In genomic region chr18:78422336-78422735, GRCh38 we compare ENCODE assay signal across 21 cellular contexts.
DNase-seq lines count a peak whose midpoint lies in the region; ATAC-seq and TF ChIP-seq lines count a peak whose summit lies in the region.
"Had no signal": no experiment of that assay in that cellular context is flagged by ENCODE, and none has a peak within 500 bp of the region (broad histone marks: within the 10 kb centered on the region; RNA-seq: fewer than 3 reads in every experiment).

No MANE protein-coding gene starts in this region.

- WGBS in heart left ventricle, 4 donors, result 61 to 72% (median 68%) methylated on average over 7 of the region's 7 CpGs

- DNase-seq in heart left ventricle (peak in 2 of 5 donors; percentile 28), Right ventricle myocardium inferior (ENCODE audit: missing footprints) (no peak), Daoy (ENCODE audit: low read depth) (peak; percentile 67), HT1080 (ENCODE audit: low read depth) (peak; percentile 2), left lung (peak in 1 of 2 donors; percentile 47)
- DNase-seq: 8988T; ACHN; AML-193; BE2C; CD4-positive, alpha-beta T cell; CD8-positive, alpha-beta memory T cell; DMS 273 treated with DMSO at 0.1 percent for 48 hours; DMS79; GF-D8; GOT3; H7; HCEC 1CT had no signal

- H3K27ac ChIP-seq in heart left ventricle (no peak overlapping the region), left lung (no peak overlapping the region)
- H3K27ac ChIP-seq: A549; BLaER1 treated with 17β-estradiol and CSF1 and Interleukin-3, amounts not matched to agents 10 nM and 100 nM had no signal

- TF ChIP-seq CTCF in heart left ventricle (IDR thresholded peaks at IDR 0.05) (no peak), left lung (IDR thresholded peaks at IDR 0.05) (no peak)

- H3K27me3 ChIP-seq in heart left ventricle, result peaks cover 0 to 14% (median 0%) of the 10 kb centered on the region in 9 donors
- H3K27me3 ChIP-seq in left lung, result no peaks in the 10 kb centered on the region
- H3K27me3 ChIP-seq: BLaER1 treated with 17β-estradiol and CSF1 and Interleukin-3, amounts not matched to agents 10 nM and 100 nM had no signal

- H3K4me3 ChIP-seq in heart left ventricle (no peak overlapping the region), left lung (no peak overlapping the region)
- H3K4me3 ChIP-seq: A549; BLaER1 treated with 17β-estradiol and CSF1 and Interleukin-3, amounts not matched to agents 10 nM and 100 nM had no signal

- ATAC-seq in heart left ventricle, result peak in 3 of 4 donors; percentile 42 to 63 (median 57)
- ATAC-seq in Right ventricle myocardium inferior, result no peak
- ATAC-seq in left lung, result peak; percentile 29
- no peak for ATAC-seq in GM18868 (IDR thresholded peaks at IDR 0.05; ENCODE audit: unreplicated experiment)
- no peak for ATAC-seq in HG02571 (IDR thresholded peaks at IDR 0.05; ENCODE audit: unreplicated experiment)
- ATAC-seq: A549 had no signal

- intact Hi-C loops in heart left ventricle (cut with DNase I), result no loop called here
- intact Hi-C loops in Right ventricle myocardium inferior (cut with DNase I), result no loop called here
- intact Hi-C loops in left lung (cut with DNase I), result no loop called here

- TF ChIP-seq POLR2A in heart left ventricle (IDR thresholded peaks at IDR 0.05), result no peak

- no peaks in the 10 kb centered on the region for H3K9me3 ChIP-seq in heart left ventricle
- no peaks in the 10 kb centered on the region for H3K9me3 ChIP-seq in left lung
- H3K9me3 ChIP-seq: A549; BE2C; BLaER1 treated with 17β-estradiol and CSF1 and Interleukin-3, amounts not matched to agents 10 nM and 100 nM had no signal

- H3K36me3 ChIP-seq in heart left ventricle (no peaks in the 10 kb centered on the region), left lung (no peaks in the 10 kb centered on the region)
- H3K36me3 ChIP-seq: BE2C; BLaER1 treated with 17β-estradiol and CSF1 and Interleukin-3, amounts not matched to agents 10 nM and 100 nM had no signal

- H3K4me1 ChIP-seq in heart left ventricle, result no peaks in the 10 kb centered on the region
- no peaks in the 10 kb centered on the region for H3K4me1 ChIP-seq in left lung
- H3K4me1 ChIP-seq: A549; BE2C; BLaER1 treated with 17β-estradiol and CSF1 and Interleukin-3, amounts not matched to agents 10 nM and 100 nM had no signal

Comparison
In these comparisons a context has a peak if more than half of its experiments do, and no peak if none do; other contexts are left out.
1. ATAC-seq: peak in heart left ventricle (3 of 4) and left lung (single experiment); none in Right ventricle myocardium inferior (single experiment), GM18868 (single experiment) and HG02571 (single experiment).